23 cellular contexts compared by ENCODE assay signal in the genomic region with DNA sequence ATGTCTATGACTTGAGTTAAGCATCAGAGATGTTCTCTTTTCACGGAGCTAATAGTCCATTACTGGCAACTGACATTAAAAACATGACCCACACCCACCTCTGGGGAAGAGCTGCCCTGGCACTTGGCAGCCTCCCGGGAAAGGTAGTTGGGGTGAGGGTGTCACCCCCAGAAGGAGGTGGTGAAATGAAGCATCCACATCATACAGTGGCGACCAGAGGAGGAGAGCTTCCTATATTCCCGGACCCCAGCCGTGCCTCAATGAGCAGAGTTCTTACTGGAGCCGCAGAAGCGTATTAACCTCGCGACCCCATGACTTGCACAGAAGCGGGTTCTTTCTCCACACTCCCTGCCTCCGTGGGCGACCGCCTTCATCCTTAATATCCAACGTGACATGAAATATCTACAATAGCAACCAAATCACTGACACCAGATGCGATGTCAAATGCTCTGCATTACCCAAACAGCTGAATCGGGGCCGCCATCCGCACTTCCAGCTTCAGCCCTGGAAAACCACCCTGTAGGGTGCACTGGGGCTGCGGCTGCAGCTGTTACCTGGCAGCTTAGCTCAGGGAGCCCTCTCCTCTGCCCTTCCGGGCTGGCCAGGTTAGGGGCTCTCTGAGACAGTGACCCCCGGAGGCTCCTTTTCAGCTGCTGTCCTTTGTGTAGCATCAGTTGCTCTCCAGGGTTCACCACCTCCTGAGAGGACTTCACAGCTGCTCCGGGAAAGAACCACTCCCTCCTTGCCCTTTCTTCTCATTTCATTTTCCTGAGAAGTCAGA.
DNase-seq lines count a peak whose midpoint lies in the region; ATAC-seq and TF ChIP-seq lines count a peak whose summit lies in the region.
"Had no signal": no experiment of that assay in that cellular context is flagged by ENCODE, and none has a peak within 500 bp of the region (broad histone marks: within the 10 kb centered on the region; RNA-seq: fewer than 3 reads in every experiment).

No MANE protein-coding gene starts in this region.

- H3K9ac ChIP-seq in skeletal muscle tissue (ENCODE audit: low read depth in 1 of 3, low read length in 3 of 3), result no peak overlapping the region

- peaks cover 0 to 5% (median 2%) of the 10 kb centered on the region in 3 donors for H3K4me1 ChIP-seq in skeletal muscle tissue (ENCODE audit: control insufficient read depth in 3 of 3, insufficient read depth in 3 of 3, low read length in 3 of 3)
- H3K4me1 ChIP-seq: body of pancreas, tibial nerve had no signal

- no peak overlapping the region for H3K4me3 Mint-ChIP-seq in chondrocyte (ENCODE audit: unreplicated experiment)
- H3K4me3 Mint-ChIP-seq in nephron progenitor cell, result peak overlapping the region; percentile 21
- H3K4me3 Mint-ChIP-seq: activated T-cell treated with anti-CD3 and anti-CD28 coated beads, Interleukin-2, amount 50 U/mL, for 24 hours; CD4-positive, alpha-beta T cell; H9; natural killer cell treated with Interleukin-12 subunit alpha and Interleukin-12 subunit beta and Interleukin-15 and Interleukin-18, amount 100 ng/mL, for 72 hours had no signal

- DNase-seq in NCI-H2227 (lab: John Stamatoyannopoulos, UW; ENCODE audit: unreplicated experiment), result peak; percentile 32
- no peak for DNase-seq in NCI-H2227 treated with DMSO at 0.1 percent for 48 hours (lab: John Stamatoyannopoulos, UW)
- peak; percentile 53 for DNase-seq in chondrocyte (ENCODE audit: low spot score)
- DNase-seq in nephron progenitor cell, result peak; percentile 28
- DNase-seq in UCSD-AML1 (lab: John Stamatoyannopoulos, UW; ENCODE audit: unreplicated experiment), result no peak
- DNase-seq in stimulated activated CD4-positive, alpha-beta T cell treated with anti-CD3 and anti-CD28 coated beads, Interleukin-4, amount 100 ng/mL, for 4 hours, result no peak
- DNase-seq: activated CD4-positive, alpha-beta T cell treated with anti-CD3 and anti-CD28 coated beads for 48 hours; activated gamma-delta T cell; activated T-cell treated with anti-CD3 and anti-CD28 coated beads, Interleukin-2, amount 50 U/mL, for 24 hours; AML-193; body of pancreas; CD4-positive, alpha-beta T cell; effector memory CD4-positive, alpha-beta T cell; erythroblast; H9; NCI-H1105 treated with DMSO at 0.1 percent for 48 hours; NCI-H2029 treated with DMSO at 0.1 percent for 48 hours; PC-3; stimulated activated CD8-positive, alpha-beta memory T cell treated with anti-CD3 and anti-CD28 coated beads, Interleukin-4, amount 100 ng/mL, for 48 hours had no signal

- no peaks in the 10 kb centered on the region for H3K9me3 Mint-ChIP-seq in chondrocyte (ENCODE audit: low read depth)
- peaks cover 11% of the 10 kb centered on the region for H3K9me3 Mint-ChIP-seq in nephron progenitor cell
- H3K9me3 Mint-ChIP-seq: activated T-cell treated with anti-CD3 and anti-CD28 coated beads, Interleukin-2, amount 50 U/mL, for 24 hours; H9; natural killer cell treated with Interleukin-12 subunit alpha and Interleukin-12 subunit beta and Interleukin-15 and Interleukin-18, amount 100 ng/mL, for 72 hours had no signal

- TF ChIP-seq CTCF in chondrocyte (IDR thresholded peaks at IDR 0.05) (no peak), nephron progenitor cell (IDR thresholded peaks at IDR 0.05) (no peak)

- H3K27ac ChIP-seq in skeletal muscle tissue (ENCODE audit: low read depth, low read length), result no peak overlapping the region
- H3K27ac ChIP-seq: body of pancreas, tibial nerve had no signal

- peaks cover 18% of the 10 kb centered on the region for H3K4me1 Mint-ChIP-seq in chondrocyte (ENCODE audit: low read depth)
- peaks cover 28% of the 10 kb centered on the region for H3K4me1 Mint-ChIP-seq in nephron progenitor cell

- ATAC-seq in HG03045 (IDR thresholded peaks at IDR 0.05; ENCODE audit: unreplicated experiment), result no peak
- ATAC-seq: body of pancreas; natural killer cell treated with Interleukin-12 subunit alpha and Interleukin-12 subunit beta and Interleukin-15 and Interleukin-18, amount 100 ng/mL, for 72 hours; PC-3 had no signal

- H3K27me3 Mint-ChIP-seq in chondrocyte (ENCODE audit: low read depth) (peaks cover 13% of the 10 kb centered on the region), nephron progenitor cell (ENCODE audit: low read depth, poor library complexity) (peaks cover 9% of the 10 kb centered on the region)
- H3K27me3 Mint-ChIP-seq: CD4-positive, alpha-beta T cell had no signal

- H3K27me3 ChIP-seq in skeletal muscle tissue (ENCODE audit: control insufficient read depth in 3 of 3, insufficient read depth in 3 of 3, low read length in 3 of 3), result peaks cover 6 to 11% (median 8%) of the 10 kb centered on the region in 3 donors
- H3K27me3 ChIP-seq: body of pancreas, tibial nerve had no signal

- H3K27ac Mint-ChIP-seq in chondrocyte (ENCODE audit: unreplicated experiment) (peak overlapping the region; percentile 49), nephron progenitor cell (no peak overlapping the region)
- H3K27ac Mint-ChIP-seq: activated T-cell treated with anti-CD3 and anti-CD28 coated beads, Interleukin-2, amount 50 U/mL, for 24 hours; CD4-positive, alpha-beta T cell; H9; natural killer cell treated with Interleukin-12 subunit alpha and Interleukin-12 subunit beta and Interleukin-15 and Interleukin-18, amount 100 ng/mL, for 72 hours had no signal

- no peaks in the 10 kb centered on the region for H3K36me3 Mint-ChIP-seq in chondrocyte (ENCODE audit: low read depth)
- H3K36me3 Mint-ChIP-seq in nephron progenitor cell (ENCODE audit: low read depth), result no peaks in the 10 kb centered on the region
- H3K36me3 Mint-ChIP-seq: natural killer cell treated with Interleukin-12 subunit alpha and Interleukin-12 subunit beta and Interleukin-15 and Interleukin-18, amount 100 ng/mL, for 72 hours had no signal

- no peaks in the 10 kb centered on the region for H3K36me3 ChIP-seq in skeletal muscle tissue (ENCODE audit: control insufficient read depth in 3 of 3, insufficient read depth in 3 of 3, low read length in 3 of 3)
- H3K36me3 ChIP-seq: tibial nerve had no signal

- H3K4me3 ChIP-seq in skeletal muscle tissue (ENCODE audit: low read length in 3 of 3), result peak overlapping the region in 2 of 3 donors; percentile 17 to 49
- H3K4me3 ChIP-seq: body of pancreas, tibial nerve had no signal

- no peaks in the 10 kb centered on the region for H3K9me3 ChIP-seq in skeletal muscle tissue (ENCODE audit: control insufficient read depth in 3 of 3, low read length in 3 of 3)
- H3K9me3 ChIP-seq: body of pancreas had no signal

Comparison
In these comparisons a context has a peak if more than half of its experiments do, and no peak if none do; other contexts are left out.
1. DNase-seq: peak in NCI-H2227 (single experiment), chondrocyte (single experiment) and nephron progenitor cell (single experiment); none in NCI-H2227 treated with DMSO at 0.1 percent for 48 hours (single experiment), UCSD-AML1 (single experiment) and stimulated activated CD4-positive, alpha-beta T cell treated with anti-CD3 and anti-CD28 coated beads, Interleukin-4, amount 100 ng/mL, for 4 hours (0 of 2).